ENCODE assay signal across 8 cellular contexts in genomic region chr10:80407836-80408197, GRCh38. TPM values are rescaled to one million over a fixed set of nuclear protein-coding genes. Genes with fewer than 3 reads are reported as not detected.
DNase-seq lines count a peak whose midpoint lies in the region; ATAC-seq, FAIRE-seq and TF ChIP-seq lines count a peak whose summit lies in the region.

No MANE protein-coding gene starts in this region.

- no peak for DNase-seq in RWPE2 (ENCODE audit: low spot score)
- DNase-seq in HepG2 (ENCODE audit: low spot score): peak; percentile 63
- DNase-seq in stimulated activated CD4-positive, alpha-beta T cell treated with anti-CD3 and anti-CD28 coated beads, Interleukin-4, amount 100 ng/mL, for 24 hours: peak; percentile 71
- DNase-seq in cerebellar nuclear complex (lab: John Stamatoyannopoulos, UW): no peak
- no peak for DNase-seq in globus pallidus (ENCODE audit: low spot score)

- peaks cover 70% of the 10 kb centered on the region for H3K4me1 Mint-ChIP-seq in brain

- H3K27me3 ChIP-seq in RWPE2 (ENCODE audit: insufficient read depth, poor library complexity, severe bottlenecking) (no peaks in the 10 kb centered on the region), HepG2 (ENCODE audit: control insufficient read depth in 1 of 2, insufficient read depth in 2 of 2, low read length in 2 of 2) (no peaks in the 10 kb centered on the region; a peak in 1 of 5 replicates)

- H3K36me3 ChIP-seq in RWPE2 (ENCODE audit: low read depth): no peaks in the 10 kb centered on the region
- H3K36me3 ChIP-seq in HepG2 (replicated peaks in 1 of 2; ENCODE audit: control insufficient read depth in 1 of 2, insufficient read depth in 2 of 2, low read length in 2 of 2): no peaks in the 10 kb centered on the region

- TF ChIP-seq RAD21 in HepG2 (CRISPR knock-in tag; IDR thresholded peaks at IDR 0.05): no peak; the same call in 1 of the 2 replicates

- CTCF ChIA-PET in HepG2 (lab: Yijun Ruan, JAX; ENCODE audit: low intra/inter-chr PET ratio, low total read pairs): no interaction called here

- H3K4me1 ChIP-seq in RWPE2 (ENCODE audit: insufficient read depth, poor library complexity, severe bottlenecking) (peaks cover 25% of the 10 kb centered on the region), HepG2 (ENCODE audit: insufficient read depth, low read length) (peaks cover 61% of the 10 kb centered on the region)

- TSS peak; percentile 97 for BruUV-seq in HepG2 (replicated peaks; lab: Mats Ljungman, UMichigan)

- H3K9me3 ChIP-seq in RWPE2 (ENCODE audit: severe bottlenecking): no peaks in the 10 kb centered on the region
- H3K9me3 ChIP-seq in HepG2 (ENCODE audit: low read length): no peaks in the 10 kb centered on the region

- TF ChIP-seq CTCF in RWPE2 (IDR thresholded peaks at IDR 0.05; ENCODE audit: poor library complexity, severe bottlenecking) (no peak), brain (conservative IDR thresholded peaks at IDR 0.05) (no peak), HepG2 (CRISPR knock-in tag; IDR thresholded peaks at IDR 0.05) (no peak)

- H3K4me2 ChIP-seq in HepG2 (ENCODE audit: low read depth, low read length): peak overlapping the region; percentile 82

- peak overlapping the region; percentile 92 for H3K9ac ChIP-seq in HepG2 (ENCODE audit: insufficient read depth, low read depth, low read length)

- intact Hi-C loops in HepG2 (cut with micrococcal nuclease; ENCODE audit: unreplicated experiment): loop anchor here (5.0 kb wide), 1 partner anchor 34 kb away; no protein-coding TSS in a partner anchor

- no peak for TF ChIP-seq POLR2A in HepG2 (IDR thresholded peaks at IDR 0.05; ENCODE audit: insufficient read depth in 1 of 2, low read depth in 2 of 2, low read length in 2 of 2)

- TF ChIP-seq EP300 in HepG2 (IDR thresholded peaks at IDR 0.05; ENCODE audit: low read depth in 2 of 2, low read length in 2 of 2) (no peak), HepG2 (CRISPR knock-in tag; IDR thresholded peaks at IDR 0.05; ENCODE audit: borderline replicate concordance) (no peak)

- POLR2A ChIA-PET in HepG2 (lab: Yijun Ruan, JAX): interaction anchor here (0.5 to 2.9 kb wide), 32 partner anchors 8 to 1281 kb away, joined by 3 to 39 read pairs (median 4); partner anchors contain the start of genes MAT1A and TSPAN14

- H3K27ac ChIP-seq in RWPE2 (ENCODE audit: poor library complexity, severe bottlenecking): no peak overlapping the region
- peak overlapping the region; percentile 99 for H3K27ac ChIP-seq in HepG2 (ENCODE audit: extremely low read length, insufficient read depth, low read length)

- peaks cover 0 to 6% (median 0%) of the 10 kb centered on the region in 5 experiments for H3K9me3 Mint-ChIP-seq in brain

- H2AFZ ChIP-seq in HepG2 (ENCODE audit: low read length): no peak overlapping the region

- no peaks in the 10 kb centered on the region for H3K36me3 Mint-ChIP-seq in brain

- FAIRE-seq in HepG2 (lab: Jason Lieb, UNC): peak; percentile 44

- H3K27ac Mint-ChIP-seq in brain: peak overlapping the region; percentile 86 to 96 (median 94)

- in situ Hi-C loops in HepG2 (cut with HindIII; ENCODE audit: extremely low pct_ligation_motif_present, low pct_unique_long_range_greater_than_20kb): no loop called here

- H3K4me3 ChIP-seq in RWPE2 (ENCODE audit: severe bottlenecking) (peak overlapping the region; percentile 50), HepG2 (replicated peaks in 1 of 3; ENCODE audit: insufficient read depth in 1 of 3, low read depth in 2 of 3, low read length in 3 of 3) (peak overlapping the region; percentile 76 to 86 (median 78))

- 0% methylated on average over 11 of the region's 16 CpGs for WGBS in HepG2 (ENCODE audit: low lambda C conversion rate)

- H3K4me3 Mint-ChIP-seq in brain: peak overlapping the region; percentile 88 to 98 (median 94)

- H3K79me2 ChIP-seq in HepG2 (ENCODE audit: insufficient read depth, low read length): peaks cover 47% of the 10 kb centered on the region

- peaks cover 10% of the 10 kb centered on the region; the same call in 1 of the 2 replicates for H4K20me1 ChIP-seq in HepG2 (ENCODE audit: insufficient read depth, low read length)

- ATAC-seq in GM18907 (IDR thresholded peaks at IDR 0.05; ENCODE audit: unreplicated experiment) (peak; percentile 29), HG02973 (IDR thresholded peaks at IDR 0.05; ENCODE audit: unreplicated experiment) (peak; percentile 2), RWPE2 (ENCODE audit: low read depth) (peak; percentile 60), HepG2 (peak; percentile 72)

- H3K27me3 Mint-ChIP-seq in brain: peaks cover 6% of the 10 kb centered on the region

RNA-seq across cellular contexts. Expression of gene PRXL2A, which starts 0.5 kb away (rescaled TPM):
- polyA plus RNA-seq in brain (ENCODE audit: insufficient read depth, low read depth, low replicate concordance): 178 TPM
- total RNA-seq in HepG2 (2016; rRNA removed; fragmentation: Illumina TruSeq; extraction: Trizol): 57.4 and 79.9 TPM in 2 replicates
- total RNA-seq in HepG2 (2016; cell fraction: cytosol; rRNA removed; fragmentation: Illumina TruSeq; extraction: Trizol; ENCODE audit: low read depth): 61.0 and 61.6 TPM in 2 replicates
- total RNA-seq in HepG2 (2016; cell fraction: insoluble cytoplasmic fraction; rRNA removed; fragmentation: Illumina TruSeq; extraction: Trizol): 60.4 and 81.6 TPM in 2 replicates
- 103 and 106 TPM in 2 replicates for total RNA-seq in HepG2 (2016; cell fraction: membrane; rRNA removed; fragmentation: Illumina TruSeq; extraction: Trizol)
- total RNA-seq in HepG2 (2016; cell fraction: nucleus; rRNA removed; fragmentation: Illumina TruSeq; extraction: Trizol): 46.3 and 54.0 TPM in 2 replicates
- polyA plus RNA-seq in HepG2 (2011; rRNA removed): 43.9 and 44.0 TPM in 2 replicates
- polyA plus RNA-seq in HepG2 (2011; cell fraction: cytosol; rRNA removed): 30.6 and 48.5 TPM in 2 replicates
- polyA plus RNA-seq in HepG2 (2011; cell fraction: nucleus; rRNA removed): 9.3 and 15.2 TPM in 2 replicates
- polyA plus RNA-seq in HepG2 (2012): 75.8 and 86.2 TPM in 2 replicates
- polyA plus RNA-seq in HepG2 (2016; cell fraction: cytosol; fragmentation: Illumina TruSeq; extraction: Trizol; ENCODE audit: low read depth): 96.8 and 103 TPM in 2 replicates
- 78.0 and 79.1 TPM in 2 replicates for polyA plus RNA-seq in HepG2 (2016; cell fraction: insoluble cytoplasmic fraction; fragmentation: Illumina TruSeq; extraction: Trizol; ENCODE audit: low read depth)
- 115 and 119 TPM in 2 replicates for polyA plus RNA-seq in HepG2 (2016; cell fraction: membrane; fragmentation: Illumina TruSeq; extraction: Trizol; ENCODE audit: low read depth)
- polyA plus RNA-seq in HepG2 (2016; cell fraction: nucleus; fragmentation: Illumina TruSeq; extraction: Trizol; ENCODE audit: insufficient read depth, low read depth): 101 and 103 TPM in 2 replicates
- 10.9 and 11.9 TPM in 2 replicates for polyA minus RNA-seq in HepG2 (2011; rRNA and poly(A)+ RNA removed; ENCODE audit: low replicate concordance)
- polyA minus RNA-seq in HepG2 (2011; cell fraction: cytosol; rRNA and poly(A)+ RNA removed): 18.7 and 25.3 TPM in 2 replicates
- polyA minus RNA-seq in HepG2 (2011; cell fraction: nucleus; rRNA and poly(A)+ RNA removed): 10.4 and 12.6 TPM in 2 replicates

RNA-seq across cellular contexts. Expression of gene TSPAN14, which starts 46.3 kb away (rescaled TPM):
- polyA plus RNA-seq in brain (ENCODE audit: insufficient read depth, low read depth, low replicate concordance): 70.4 TPM
- total RNA-seq in HepG2 (2016; rRNA removed; fragmentation: Illumina TruSeq; extraction: Trizol): 17.4 and 24.1 TPM in 2 replicates
- 5.0 and 6.4 TPM in 2 replicates for total RNA-seq in HepG2 (2016; cell fraction: cytosol; rRNA removed; fragmentation: Illumina TruSeq; extraction: Trizol; ENCODE audit: low read depth)
- total RNA-seq in HepG2 (2016; cell fraction: insoluble cytoplasmic fraction; rRNA removed; fragmentation: Illumina TruSeq; extraction: Trizol): 16.0 and 24.8 TPM in 2 replicates
- 15.7 and 18.1 TPM in 2 replicates for total RNA-seq in HepG2 (2016; cell fraction: membrane; rRNA removed; fragmentation: Illumina TruSeq; extraction: Trizol)
- 28.9 and 38.5 TPM in 2 replicates for total RNA-seq in HepG2 (2016; cell fraction: nucleus; rRNA removed; fragmentation: Illumina TruSeq; extraction: Trizol)
- 73.8 and 80.6 TPM in 2 replicates for polyA plus RNA-seq in HepG2 (2011; rRNA removed)
- polyA plus RNA-seq in HepG2 (2011; cell fraction: cytosol; rRNA removed): 66.9 and 68.7 TPM in 2 replicates
- 64.3 and 75.0 TPM in 2 replicates for polyA plus RNA-seq in HepG2 (2011; cell fraction: nucleus; rRNA removed)
- 36.4 and 39.6 TPM in 2 replicates for polyA plus RNA-seq in HepG2 (2012)
- polyA plus RNA-seq in HepG2 (2016; cell fraction: cytosol; fragmentation: Illumina TruSeq; extraction: Trizol; ENCODE audit: low read depth): 6.7 and 7.8 TPM in 2 replicates
- 19.6 and 25.9 TPM in 2 replicates for polyA plus RNA-seq in HepG2 (2016; cell fraction: insoluble cytoplasmic fraction; fragmentation: Illumina TruSeq; extraction: Trizol; ENCODE audit: low read depth)
- polyA plus RNA-seq in HepG2 (2016; cell fraction: membrane; fragmentation: Illumina TruSeq; extraction: Trizol; ENCODE audit: low read depth): 15.4 and 16.2 TPM in 2 replicates
- polyA plus RNA-seq in HepG2 (2016; cell fraction: nucleus; fragmentation: Illumina TruSeq; extraction: Trizol; ENCODE audit: insufficient read depth, low read depth): 59.1 and 62.2 TPM in 2 replicates
- polyA minus RNA-seq in HepG2 (2011; rRNA and poly(A)+ RNA removed; ENCODE audit: low replicate concordance): 22.0 and 139 TPM in 2 replicates
- 48.1 and 54.0 TPM in 2 replicates for polyA minus RNA-seq in HepG2 (2011; cell fraction: cytosol; rRNA and poly(A)+ RNA removed)
- 39.9 and 48.0 TPM in 2 replicates for polyA minus RNA-seq in HepG2 (2011; cell fraction: nucleus; rRNA and poly(A)+ RNA removed)

RNA-seq across cellular contexts. Expression of gene DYDC2, which starts 51.2 kb away (rescaled TPM):
- 1.2 TPM for polyA plus RNA-seq in brain (ENCODE audit: insufficient read depth, low read depth, low replicate concordance)
- total RNA-seq in HepG2 (2016; rRNA removed; fragmentation: Illumina TruSeq; extraction: Trizol): 2.3 and 4.2 TPM in 2 replicates
- total RNA-seq in HepG2 (2016; cell fraction: cytosol; rRNA removed; fragmentation: Illumina TruSeq; extraction: Trizol; ENCODE audit: low read depth): 2.6 and 2.8 TPM in 2 replicates
- total RNA-seq in HepG2 (2016; cell fraction: insoluble cytoplasmic fraction; rRNA removed; fragmentation: Illumina TruSeq; extraction: Trizol): 2.9 and 3.6 TPM in 2 replicates
- total RNA-seq in HepG2 (2016; cell fraction: membrane; rRNA removed; fragmentation: Illumina TruSeq; extraction: Trizol): 6.5 and 7.7 TPM in 2 replicates
- total RNA-seq in HepG2 (2016; cell fraction: nucleus; rRNA removed; fragmentation: Illumina TruSeq; extraction: Trizol): 1.3 TPM in 2 replicates
- 0.98 and 2.3 TPM in 2 replicates for polyA plus RNA-seq in HepG2 (2011; rRNA removed)
- 0.59 and 1.8 TPM in 2 replicates for polyA plus RNA-seq in HepG2 (2011; cell fraction: cytosol; rRNA removed)
- 0.27 and 1.1 TPM in 2 replicates for polyA plus RNA-seq in HepG2 (2011; cell fraction: nucleus; rRNA removed)
- 4.0 and 6.8 TPM in 2 replicates for polyA plus RNA-seq in HepG2 (2012)
- 3.9 and 4.9 TPM in 2 replicates for polyA plus RNA-seq in HepG2 (2016; cell fraction: cytosol; fragmentation: Illumina TruSeq; extraction: Trizol; ENCODE audit: low read depth)
- 3.9 and 4.6 TPM in 2 replicates for polyA plus RNA-seq in HepG2 (2016; cell fraction: insoluble cytoplasmic fraction; fragmentation: Illumina TruSeq; extraction: Trizol; ENCODE audit: low read depth)
- 6.4 and 7.3 TPM in 2 replicates for polyA plus RNA-seq in HepG2 (2016; cell fraction: membrane; fragmentation: Illumina TruSeq; extraction: Trizol; ENCODE audit: low read depth)
- 3.3 and 6.0 TPM in 2 replicates for polyA plus RNA-seq in HepG2 (2016; cell fraction: nucleus; fragmentation: Illumina TruSeq; extraction: Trizol; ENCODE audit: insufficient read depth, low read depth)
- polyA minus RNA-seq in HepG2 (2011; rRNA and poly(A)+ RNA removed; ENCODE audit: low replicate concordance): 0.32 TPM in 1 of 2 replicates, not detected in the other
- 0.53 and 1.3 TPM in 2 replicates for polyA minus RNA-seq in HepG2 (2011; cell fraction: cytosol; rRNA and poly(A)+ RNA removed)
- 0.62 TPM in 1 of 2 replicates, not detected in the other for polyA minus RNA-seq in HepG2 (2011; cell fraction: nucleus; rRNA and poly(A)+ RNA removed)

RNA-seq across cellular contexts. Expression of gene DYDC1, which starts 51.3 kb away (rescaled TPM):
- not detected for polyA plus RNA-seq in brain (ENCODE audit: insufficient read depth, low read depth, low replicate concordance)
- not detected in 2 replicates for total RNA-seq in HepG2 (2016; rRNA removed; fragmentation: Illumina TruSeq; extraction: Trizol)
- total RNA-seq in HepG2 (2016; cell fraction: cytosol; rRNA removed; fragmentation: Illumina TruSeq; extraction: Trizol; ENCODE audit: low read depth): not detected in 2 replicates
- total RNA-seq in HepG2 (2016; cell fraction: insoluble cytoplasmic fraction; rRNA removed; fragmentation: Illumina TruSeq; extraction: Trizol): not detected in 2 replicates
- total RNA-seq in HepG2 (2016; cell fraction: membrane; rRNA removed; fragmentation: Illumina TruSeq; extraction: Trizol): not detected in 2 replicates
- not detected in 2 replicates for total RNA-seq in HepG2 (2016; cell fraction: nucleus; rRNA removed; fragmentation: Illumina TruSeq; extraction: Trizol)
- polyA plus RNA-seq in HepG2 (2011; rRNA removed): not detected in 2 replicates
- not detected in 2 replicates for polyA plus RNA-seq in HepG2 (2011; cell fraction: cytosol; rRNA removed)
- polyA plus RNA-seq in HepG2 (2011; cell fraction: nucleus; rRNA removed): not detected in 2 replicates
- not detected in 2 replicates for polyA plus RNA-seq in HepG2 (2012)
- not detected in 2 replicates for polyA plus RNA-seq in HepG2 (2016; cell fraction: cytosol; fragmentation: Illumina TruSeq; extraction: Trizol; ENCODE audit: low read depth)
- not detected in 2 replicates for polyA plus RNA-seq in HepG2 (2016; cell fraction: insoluble cytoplasmic fraction; fragmentation: Illumina TruSeq; extraction: Trizol; ENCODE audit: low read depth)
- polyA plus RNA-seq in HepG2 (2016; cell fraction: membrane; fragmentation: Illumina TruSeq; extraction: Trizol; ENCODE audit: low read depth): not detected in 2 replicates
- polyA plus RNA-seq in HepG2 (2016; cell fraction: nucleus; fragmentation: Illumina TruSeq; extraction: Trizol; ENCODE audit: insufficient read depth, low read depth): not detected in 2 replicates
- not detected in 2 replicates for polyA minus RNA-seq in HepG2 (2011; rRNA and poly(A)+ RNA removed; ENCODE audit: low replicate concordance)
- not detected in 2 replicates for polyA minus RNA-seq in HepG2 (2011; cell fraction: cytosol; rRNA and poly(A)+ RNA removed)
- not detected in 2 replicates for polyA minus RNA-seq in HepG2 (2011; cell fraction: nucleus; rRNA and poly(A)+ RNA removed)

Comparison
In these comparisons a context has a peak if more than half of its experiments do, and no peak if none do; other contexts are left out.
1. ATAC-seq: peak in every context shown above with its lines; median percentile 72 in HepG2; 60 in RWPE2; 29 in GM18907; 2 in HG02973.
2. DNase-seq: peak in HepG2 (single experiment) and stimulated activated CD4-positive, alpha-beta T cell treated with anti-CD3 and anti-CD28 coated beads, Interleukin-4, amount 100 ng/mL, for 24 hours (single experiment); none in RWPE2 (single experiment), cerebellar nuclear complex (0 of 2) and globus pallidus (single experiment).